In genomic region chr13:84049442-84049841, GRCh38 we compare ENCODE assay signal across 4 cellular contexts.
TF ChIP-seq lines count a peak whose summit lies in the region.

No MANE protein-coding gene starts in this region.

TF ChIP-seq in HepG2, 621 proteins besides CTCF, POLR2A, EP300 and RAD21:
- TF ChIP-seq HDAC2 (CRISPR knock-in tag; IDR thresholded peaks at IDR 0.05) (no peak), MAFK (conservative IDR thresholded peaks at IDR 0.05 in 1 of 2, IDR thresholded peaks at IDR 0.05 in 1 of 2; ENCODE audit: low read length in 2 of 2) (peak; percentile 5 to 85; a peak in 2 of 4 replicates), MAFF (IDR thresholded peaks at IDR 0.05; ENCODE audit: low read depth, low read length) (peak; percentile 71; the same call in 1 of the 2 replicates), ZNF713 (CRISPR knock-in tag; IDR thresholded peaks at IDR 0.05) (no peak)
- TF ChIP-seq, protein P1, sequence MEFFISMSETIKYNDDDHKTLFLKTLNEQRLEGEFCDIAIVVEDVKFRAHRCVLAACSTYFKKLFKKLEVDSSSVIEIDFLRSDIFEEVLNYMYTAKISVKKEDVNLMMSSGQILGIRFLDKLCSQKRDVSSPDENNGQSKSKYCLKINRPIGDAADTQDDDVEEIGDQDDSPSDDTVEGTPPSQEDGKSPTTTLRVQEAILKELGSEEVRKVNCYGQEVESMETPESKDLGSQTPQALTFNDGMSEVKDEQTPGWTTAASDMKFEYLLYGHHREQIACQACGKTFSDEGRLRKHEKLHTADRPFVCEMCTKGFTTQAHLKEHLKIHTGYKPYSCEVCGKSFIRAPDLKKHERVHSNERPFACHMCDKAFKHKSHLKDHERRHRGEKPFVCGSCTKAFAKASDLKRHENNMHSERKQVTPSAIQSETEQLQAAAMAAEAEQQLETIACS (CRISPR knock-in tag; IDR thresholded peaks at IDR 0.05) = no peak

TF ChIP-seq in GM23338, 12 proteins besides CTCF, POLR2A, EP300 and RAD21 (continues in another document):
- TF ChIP-seq EZH2 (IDR thresholded peaks at IDR 0.05; ENCODE audit: low read depth, unreplicated experiment) = no peak
- TF ChIP-seq STAT1 (IDR thresholded peaks at IDR 0.05; ENCODE audit: unreplicated experiment) = no peak
- TF ChIP-seq ZNF331 (CRISPR knock-in tag; IDR thresholded peaks at IDR 0.05; ENCODE audit: low read depth) = no peak
- no peak for TF ChIP-seq ETS1 (IDR thresholded peaks at IDR 0.05)
- TF ChIP-seq POLR2AphosphoS5 (IDR thresholded peaks at IDR 0.05; ENCODE audit: low read depth) = no peak
- TF ChIP-seq CREB1 (CRISPR knock-in tag; IDR thresholded peaks at IDR 0.05; ENCODE audit: low read depth) = no peak
- no peak for TF ChIP-seq NANOG (IDR thresholded peaks at IDR 0.05; ENCODE audit: borderline replicate concordance)
- TF ChIP-seq JUNB (IDR thresholded peaks at IDR 0.05; ENCODE audit: unreplicated experiment) = no peak
- no peak for TF ChIP-seq REST (IDR thresholded peaks at IDR 0.05; ENCODE audit: unreplicated experiment)
- no peak for TF ChIP-seq EZH2phosphoT487 (IDR thresholded peaks at IDR 0.05; ENCODE audit: unreplicated experiment)

TF ChIP-seq in IMR-90, 13 proteins besides CTCF, POLR2A, EP300 and RAD21:
- TF ChIP-seq MAZ (IDR thresholded peaks at IDR 0.05; ENCODE audit: borderline replicate concordance, low read depth, low read length) = no peak
- peak; percentile 85 for TF ChIP-seq MAFK (IDR thresholded peaks at IDR 0.05; ENCODE audit: low read depth, low read length)
- TF ChIP-seq NFE2L2 (IDR thresholded peaks at IDR 0.05; ENCODE audit: low read depth, low read length) = no peak
- no peak for TF ChIP-seq ELK1 (IDR thresholded peaks at IDR 0.05; ENCODE audit: borderline replicate concordance, low read depth, low read length)
TF ChIP-seq in IMR-90: peak in this region for 1.

TF ChIP-seq in H1, 55 proteins besides CTCF, POLR2A, EP300 and RAD21:
- TF ChIP-seq MAFK (IDR thresholded peaks at IDR 0.05; ENCODE audit: low read depth, low read length) = peak; percentile 47; the same call in 1 of the 2 replicates
- TF ChIP-seq POU5F1 (IDR thresholded peaks at IDR 0.05; ENCODE audit: low read depth, low read length) = no peak
- no peak for TF ChIP-seq ASH2L (IDR thresholded peaks at IDR 0.05; ENCODE audit: low read length)
